In the genomic region with DNA sequence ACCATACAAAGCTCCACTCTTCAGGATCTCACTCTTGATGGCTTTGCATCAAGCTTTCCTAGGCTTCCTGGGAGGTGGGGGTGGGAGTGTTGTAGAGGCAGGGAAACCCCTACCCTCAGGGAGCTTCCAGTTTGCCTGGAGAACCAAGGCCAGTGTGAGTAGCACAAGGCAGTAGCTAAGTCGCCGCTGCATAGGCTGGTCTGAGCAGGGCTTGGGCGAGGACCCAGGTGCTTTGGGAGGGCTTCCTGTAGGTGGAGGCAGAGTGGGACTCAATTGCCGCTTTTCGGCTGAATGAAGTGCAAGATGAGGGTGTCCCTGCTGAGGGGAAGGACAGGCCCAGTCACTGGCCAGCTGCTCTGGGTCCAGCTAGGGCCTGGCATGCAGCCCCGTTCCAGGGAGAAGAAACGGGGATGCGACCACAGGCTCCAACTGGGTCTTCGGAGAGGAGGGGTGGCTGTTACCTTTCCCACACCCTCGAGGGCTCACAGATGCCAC, we compare ENCODE assay signal across 19 cellular contexts. TPM values are rescaled to one million over a fixed set of nuclear protein-coding genes. Genes with fewer than 3 reads are reported as not detected.
A peak's percentile ranks its signal among the peaks of the same experiment; 100 is the strongest.
DNase-seq lines count a peak whose midpoint lies in the region; ATAC-seq and TF ChIP-seq lines count a peak whose summit lies in the region.
"Had no signal": no experiment of that assay in that cellular context is flagged by ENCODE, and none has a peak within 500 bp of the region (broad histone marks: within the 10 kb centered on the region; RNA-seq: fewer than 3 reads in every experiment).

No MANE protein-coding gene starts in this region.

- H3K27ac Mint-ChIP-seq in stimulated activated naive B cell treated with anti-CD40 and anti-IgM and Interleukin-4, amounts not matched to agents 10 μg/mL and 1 μg/mL and 100 μg/mL, for 72 hours, result peak overlapping the region; percentile 42

- no peaks in the 10 kb centered on the region for H3K9me2 ChIP-seq in Karpas-422 (replicated peaks; ENCODE audit: insufficient read depth, low read length)

- H3K27ac ChIP-seq in left ventricle myocardium inferior (replicated peaks), result no peak overlapping the region
- peak overlapping the region; percentile 99 for H3K27ac ChIP-seq in Karpas-422 (ENCODE audit: low read length)
- H3K27ac ChIP-seq: C4-2B, HL-60, SK-N-MC had no signal

- intact Hi-C loops in left ventricle myocardium inferior (cut with micrococcal nuclease), result no loop called here
- intact Hi-C loops in Right ventricle myocardium superior (cut with DNase I), result loop anchor here (5.0 to 10.0 kb wide), 2 partner anchors 59 to 347 kb away; no protein-coding TSS in a partner anchor

- H2AFZ ChIP-seq in Karpas-422 (ENCODE audit: low read length), result no peak overlapping the region

- H3K9me3 ChIP-seq in left ventricle myocardium inferior (replicated peaks), result no peaks in the 10 kb centered on the region
- no peaks in the 10 kb centered on the region for H3K9me3 ChIP-seq in Karpas-422 (ENCODE audit: low read length)
- H3K9me3 ChIP-seq: HAP-1 had no signal

- H3K9me3 Mint-ChIP-seq in stimulated activated naive B cell treated with anti-CD40 and anti-IgM and Interleukin-4, amounts not matched to agents 10 μg/mL and 1 μg/mL and 100 μg/mL, for 72 hours, result no peaks in the 10 kb centered on the region

- H3K4me2 ChIP-seq in Karpas-422 (ENCODE audit: low read depth, low read length, poor library complexity, severe bottlenecking), result peak overlapping the region; percentile 94

- TF ChIP-seq CTCF in left ventricle myocardium inferior (IDR thresholded peaks at IDR 0.05; ENCODE audit: borderline replicate concordance), result no peak

- no peak overlapping the region for H3K4me3 ChIP-seq in left ventricle myocardium inferior
- H3K4me3 ChIP-seq in Karpas-422 (ENCODE audit: low read length), result peak overlapping the region; percentile 100; the same call in 1 of the 2 replicates
- H3K4me3 ChIP-seq: HAP-1, SK-N-MC had no signal

- DNase-seq in left ventricle myocardium inferior, result peak; percentile 6
- DNase-seq in Right ventricle myocardium superior, result no peak
- peak; percentile 79 for DNase-seq in Karpas-422
- peak; percentile 46 for DNase-seq in germinal center (ENCODE audit: low spot score)
- no peak for DNase-seq in stimulated activated naive B cell treated with anti-CD40 and anti-IgM and Interleukin-4, amounts not matched to agents 10 μg/mL and 1 μg/mL and 100 μg/mL, for 72 hours
- DNase-seq in NCI-H526 (lab: John Stamatoyannopoulos, UW), result no peak
- no peak for DNase-seq in SHP77 treated with DMSO at 0.1 percent for 48 hours (lab: John Stamatoyannopoulos, UW)
- DNase-seq: DMS 273 treated with DMSO at 0.1 percent for 48 hours, KBM-7, NCI-H1417 treated with DMSO at 0.1 percent for 48 hours, NCI-H2029 treated with DMSO at 0.1 percent for 48 hours, NCI-H2171 treated with DMSO at 0.1 percent for 48 hours, NCI-H446 treated with DMSO at 0.1 percent for 48 hours, NCI-H748 treated with DMSO at 0.1 percent for 48 hours had no signal

- peaks cover 43 to 45% of the 10 kb centered on the region in 2 donors for H3K36me3 Mint-ChIP-seq in stimulated activated naive B cell treated with anti-CD40 and anti-IgM and Interleukin-4, amounts not matched to agents 10 μg/mL and 1 μg/mL and 100 μg/mL, for 72 hours

- H3K36me3 ChIP-seq in left ventricle myocardium inferior, result no peaks in the 10 kb centered on the region
- H3K36me3 ChIP-seq in Karpas-422 (ENCODE audit: insufficient read depth, low read length), result peaks cover 42% of the 10 kb centered on the region
- H3K36me3 ChIP-seq: HAP-1 had no signal

- peaks cover 27% of the 10 kb centered on the region for H3K79me2 ChIP-seq in Karpas-422 (ENCODE audit: low read length)

- H3K4me1 Mint-ChIP-seq in stimulated activated naive B cell treated with anti-CD40 and anti-IgM and Interleukin-4, amounts not matched to agents 10 μg/mL and 1 μg/mL and 100 μg/mL, for 72 hours, result peaks cover 53 to 86% of the 10 kb centered on the region in 2 donors

- peak overlapping the region; percentile 99 for H3K4me3 Mint-ChIP-seq in stimulated activated naive B cell treated with anti-CD40 and anti-IgM and Interleukin-4, amounts not matched to agents 10 μg/mL and 1 μg/mL and 100 μg/mL, for 72 hours

- H3K4me1 ChIP-seq in left ventricle myocardium inferior, result peaks cover 28% of the 10 kb centered on the region
- H3K4me1 ChIP-seq in Karpas-422 (ENCODE audit: low read length), result peaks cover 87% of the 10 kb centered on the region
- H3K4me1 ChIP-seq: HAP-1 had no signal

- H3K27me3 Mint-ChIP-seq in stimulated activated naive B cell treated with anti-CD40 and anti-IgM and Interleukin-4, amounts not matched to agents 10 μg/mL and 1 μg/mL and 100 μg/mL, for 72 hours, result no peaks in the 10 kb centered on the region

- H3K27me3 ChIP-seq in left ventricle myocardium inferior (ENCODE audit: low read depth), result no peaks in the 10 kb centered on the region
- no peaks in the 10 kb centered on the region for H3K27me3 ChIP-seq in Karpas-422 (ENCODE audit: low read length)

- H4K20me1 ChIP-seq in Karpas-422 (ENCODE audit: insufficient read depth, low read depth, low read length), result peaks cover 20% of the 10 kb centered on the region

- peak overlapping the region; percentile 100 for H3K9ac ChIP-seq in Karpas-422 (ENCODE audit: low read length)

- ATAC-seq in Right ventricle myocardium superior (ENCODE audit: poor library complexity) (no peak), GM19023 (IDR thresholded peaks at IDR 0.05; ENCODE audit: unreplicated experiment) (no peak)
- ATAC-seq in stimulated activated naive B cell treated with anti-CD40 and anti-IgM and Interleukin-4, amounts not matched to agents 10 μg/mL and 1 μg/mL and 100 μg/mL, for 72 hours (replicated peaks), result no peak

RNA-seq across cellular contexts. Expression of gene CD79B, which starts 3.9 kb away (rescaled TPM):
- 4.6 TPM for total RNA-seq in left ventricle myocardium inferior
- total RNA-seq in Right ventricle myocardium superior, result 8.9 TPM
- total RNA-seq in Karpas-422 (2014; rRNA removed; shearing (Covaris generic); ENCODE audit: low replicate concordance), result 545 and 1,164 TPM in 2 replicates

RNA-seq across cellular contexts. Expression of gene GH1, which starts 9.6 kb away (rescaled TPM):
- not detected for total RNA-seq in left ventricle myocardium inferior
- total RNA-seq in Right ventricle myocardium superior, result not detected
- total RNA-seq in Karpas-422 (2014; rRNA removed; shearing (Covaris generic); ENCODE audit: low replicate concordance), result not detected in 2 replicates

RNA-seq across cellular contexts. Expression of gene CSHL1, which starts 17.2 kb away (rescaled TPM):
- total RNA-seq in left ventricle myocardium inferior (not detected), Right ventricle myocardium superior (not detected)
- total RNA-seq in Karpas-422 (2014; rRNA removed; shearing (Covaris generic); ENCODE audit: low replicate concordance), result not detected in 2 replicates

RNA-seq across cellular contexts. Expression of gene CSH1, which starts 31.8 kb away (rescaled TPM):
- not detected for total RNA-seq in left ventricle myocardium inferior
- total RNA-seq in Right ventricle myocardium superior, result not detected
- not detected in 2 replicates for total RNA-seq in Karpas-422 (2014; rRNA removed; shearing (Covaris generic); ENCODE audit: low replicate concordance)

RNA-seq across cellular contexts. Expression of gene SCN4A, which starts 44.5 kb away (rescaled TPM):
- total RNA-seq in left ventricle myocardium inferior (1.2 TPM), Right ventricle myocardium superior (0.56 TPM)
- total RNA-seq in Karpas-422 (2014; rRNA removed; shearing (Covaris generic); ENCODE audit: low replicate concordance), result under 0.01 and 0.07 TPM in 2 replicates

Comparison
In these comparisons a context has a peak if more than half of its experiments do, and no peak if none do; other contexts are left out.
1. DNase-seq: peak in left ventricle myocardium inferior (single experiment), Karpas-422 (single experiment) and germinal center (single experiment); none in Right ventricle myocardium superior (single experiment), stimulated activated naive B cell treated with anti-CD40 and anti-IgM and Interleukin-4, amounts not matched to agents 10 μg/mL and 1 μg/mL and 100 μg/mL, for 72 hours (single experiment), NCI-H526 (0 of 2) and SHP77 treated with DMSO at 0.1 percent for 48 hours (single experiment).
2. RNA of gene CD79B, which starts 3.9 kb away (total RNA-seq): 545 to 1,164 TPM in Karpas-422; 8.9 TPM in Right ventricle myocardium superior (single experiment) and 4.6 TPM in left ventricle myocardium inferior (single experiment); every median in the first group is over 10 times any median in the second.